ENCODE assay signal across 21 cellular contexts in genomic region chr19:51119675-51120074, GRCh38. TPM values are rescaled to one million over a fixed set of nuclear protein-coding genes. Genes with fewer than 3 reads are reported as not detected.
DNase-seq lines count a peak whose midpoint lies in the region; ATAC-seq and TF ChIP-seq lines count a peak whose summit lies in the region.
"Had no signal": no experiment of that assay in that cellular context is flagged by ENCODE, and none has a peak within 500 bp of the region (broad histone marks: within the 10 kb centered on the region; RNA-seq: fewer than 3 reads in every experiment).

No MANE protein-coding gene starts in this region.

- H2BK15ac ChIP-seq in mesendoderm (replicated peaks; ENCODE audit: low read depth) = no peak overlapping the region

- no peak overlapping the region for H2BK5ac ChIP-seq in mesendoderm (ENCODE audit: low read length)

- no peaks in the 10 kb centered on the region for H3F3A ChIP-seq in neural progenitor cell (ENCODE audit: low read depth)

- DNase-seq in natural killer cell = no peak
- no peak for DNase-seq in natural killer cell treated with Interleukin-12 subunit alpha and Interleukin-12 subunit beta and Interleukin-15 and Interleukin-18, amount 100 ng/mL, for 72 hours (ENCODE audit: low spot score)
- peak; percentile 69 for DNase-seq in chondrocyte (ENCODE audit: low spot score)
- DNase-seq in neural progenitor cell (ENCODE audit: low spot score) = no peak
- no peak for DNase-seq in upper lobe of left lung
- DNase-seq in mesendoderm = no peak
- no peak for DNase-seq in NCI-H524 treated with DMSO at 0.1 percent for 48 hours (lab: John Stamatoyannopoulos, UW)
- no peak for DNase-seq in stimulated activated CD4-positive, alpha-beta T cell treated with anti-CD3 and anti-CD28 coated beads, Interleukin-4, amount 100 ng/mL, for 1 hour
- DNase-seq: CD4-positive, alpha-beta memory T cell; DND-41; NCI-H1092 treated with DMSO at 0.1 percent for 48 hours; NCI-H1436 treated with DMSO at 0.1 percent for 48 hours; NCI-H1930; NCI-H2227 treated with DMSO at 0.1 percent for 48 hours; NCI-H510A; NCI-H748 treated with DMSO at 0.1 percent for 48 hours; NK-92 treated with Interleukin-12 subunit alpha and Interleukin-12 subunit beta, amount 100 ng/mL, for 24 hours had no signal

- no peaks in the 10 kb centered on the region for H3K79me1 ChIP-seq in mesendoderm (ENCODE audit: low read length)

- H4K5ac ChIP-seq in mesendoderm (ENCODE audit: low read length) = no peak overlapping the region

- H3K4me3 Mint-ChIP-seq in natural killer cell (no peak overlapping the region), chondrocyte (ENCODE audit: unreplicated experiment) (no peak overlapping the region), neural progenitor cell (no peak overlapping the region)
- no peak overlapping the region for H3K4me3 Mint-ChIP-seq in natural killer cell treated with Interleukin-12 subunit alpha and Interleukin-12 subunit beta and Interleukin-15 and Interleukin-18, amount 100 ng/mL, for 72 hours

- no peak for TF ChIP-seq CTCF in natural killer cell (IDR thresholded peaks at IDR 0.05)
- TF ChIP-seq CTCF in chondrocyte (IDR thresholded peaks at IDR 0.05) = no peak
- no peak for TF ChIP-seq CTCF in neural progenitor cell (IDR thresholded peaks at IDR 0.05)
- TF ChIP-seq CTCF in upper lobe of left lung (IDR thresholded peaks at IDR 0.05) = no peak

- H3K27ac Mint-ChIP-seq in natural killer cell (peak overlapping the region; percentile 35 to 60), chondrocyte (ENCODE audit: unreplicated experiment) (no peak overlapping the region), neural progenitor cell (no peak overlapping the region)
- H3K27ac Mint-ChIP-seq in natural killer cell treated with Interleukin-12 subunit alpha and Interleukin-12 subunit beta and Interleukin-15 and Interleukin-18, amount 100 ng/mL, for 72 hours = peak overlapping the region in 1 of 2 donors; percentile 31

- H4K8ac ChIP-seq in mesendoderm (ENCODE audit: low read depth, low read length) = no peak overlapping the region

- H2AK5ac ChIP-seq in mesendoderm (ENCODE audit: low read length) = no peak overlapping the region

- no peaks in the 10 kb centered on the region for H3K4me1 ChIP-seq in neural progenitor cell
- peaks cover 3 to 18% (median 10%) of the 10 kb centered on the region in 4 donors for H3K4me1 ChIP-seq in upper lobe of left lung
- H3K4me1 ChIP-seq in mesendoderm (ENCODE audit: control insufficient read depth, low read depth, low read length) = no peaks in the 10 kb centered on the region
- H3K4me1 ChIP-seq: HAP-1 had no signal

- intact Hi-C loops in natural killer cell (cut with micrococcal nuclease) = loop anchor here (5.0 kb wide), 1 partner anchor 48 kb away; no protein-coding TSS in a partner anchor

- no peak overlapping the region for H3K4me3 ChIP-seq in neural progenitor cell
- H3K4me3 ChIP-seq in upper lobe of left lung = no peak overlapping the region
- H3K4me3 ChIP-seq in mesendoderm (ENCODE audit: low read length) = no peak overlapping the region
- H3K4me3 ChIP-seq: GM12878, HAP-1 had no signal

- H3K36me3 Mint-ChIP-seq in natural killer cell (no peaks in the 10 kb centered on the region), chondrocyte (ENCODE audit: low read depth) (no peaks in the 10 kb centered on the region), neural progenitor cell (no peaks in the 10 kb centered on the region)
- no peaks in the 10 kb centered on the region for H3K36me3 Mint-ChIP-seq in natural killer cell treated with Interleukin-12 subunit alpha and Interleukin-12 subunit beta and Interleukin-15 and Interleukin-18, amount 100 ng/mL, for 72 hours

- H3K23ac ChIP-seq in mesendoderm (ENCODE audit: low read length) = no peak overlapping the region

- peaks cover 21% of the 10 kb centered on the region for H3K27me3 ChIP-seq in neural progenitor cell
- H3K27me3 ChIP-seq in upper lobe of left lung = no peaks in the 10 kb centered on the region
- no peaks in the 10 kb centered on the region for H3K27me3 ChIP-seq in mesendoderm (ENCODE audit: insufficient read depth, low read length, poor library complexity)

- ATAC-seq in natural killer cell (no peak), upper lobe of left lung (ENCODE audit: low FRiP score in 2 of 2) (no peak)
- ATAC-seq in natural killer cell treated with Interleukin-12 subunit alpha and Interleukin-12 subunit beta and Interleukin-15 and Interleukin-18, amount 100 ng/mL, for 72 hours = no peak
- ATAC-seq: GM12878 had no signal

- H3K27ac ChIP-seq in neural progenitor cell = no peak overlapping the region
- peak overlapping the region in 3 of 4 donors; percentile 10 to 81 (median 61) for H3K27ac ChIP-seq in upper lobe of left lung
- H3K27ac ChIP-seq in mesendoderm (ENCODE audit: low read depth, low read length) = no peak overlapping the region
- H3K27ac ChIP-seq: KMS-11 had no signal

- H3K4me1 Mint-ChIP-seq in natural killer cell (peaks cover 72% of the 10 kb centered on the region in 2 donors), chondrocyte (ENCODE audit: low read depth) (no peaks in the 10 kb centered on the region), neural progenitor cell (no peaks in the 10 kb centered on the region)
- H3K4me1 Mint-ChIP-seq in natural killer cell treated with Interleukin-12 subunit alpha and Interleukin-12 subunit beta and Interleukin-15 and Interleukin-18, amount 100 ng/mL, for 72 hours (ENCODE audit: low read depth in 2 of 2) = peaks cover 56 to 65% of the 10 kb centered on the region in 2 donors

- TF ChIP-seq EP300 in upper lobe of left lung (IDR thresholded peaks at IDR 0.05) = no peak

- no peaks in the 10 kb centered on the region for H3K27me3 Mint-ChIP-seq in natural killer cell (ENCODE audit: low read depth in 2 of 2)
- H3K27me3 Mint-ChIP-seq in natural killer cell treated with Interleukin-12 subunit alpha and Interleukin-12 subunit beta and Interleukin-15 and Interleukin-18, amount 100 ng/mL, for 72 hours = no peaks in the 10 kb centered on the region
- H3K27me3 Mint-ChIP-seq in chondrocyte (ENCODE audit: low read depth) = peaks cover 19% of the 10 kb centered on the region
- H3K27me3 Mint-ChIP-seq in neural progenitor cell (ENCODE audit: insufficient read depth, low read depth) = peaks cover 16% of the 10 kb centered on the region
- H3K27me3 Mint-ChIP-seq: CD4-positive, alpha-beta memory T cell had no signal

- no peaks in the 10 kb centered on the region for H4K20me1 ChIP-seq in neural progenitor cell (ENCODE audit: low read depth)

- peak overlapping the region; percentile 63 for H2AFZ ChIP-seq in neural progenitor cell (replicated peaks)

- no peaks in the 10 kb centered on the region for H3K36me3 ChIP-seq in neural progenitor cell
- no peaks in the 10 kb centered on the region for H3K36me3 ChIP-seq in upper lobe of left lung
- no peaks in the 10 kb centered on the region for H3K36me3 ChIP-seq in mesendoderm (ENCODE audit: control insufficient read depth, insufficient read depth, low read length)
- H3K36me3 ChIP-seq: HAP-1 had no signal

- peak in 1 of 4 donors; percentile 59 for TF ChIP-seq POLR2A in upper lobe of left lung (IDR thresholded peaks at IDR 0.05)

- H3K4me2 ChIP-seq in neural progenitor cell = no peak overlapping the region
- no peak overlapping the region for H3K4me2 ChIP-seq in mesendoderm (ENCODE audit: low read length)
- H3K4me2 ChIP-seq: KMS-11 had no signal

- H3K56ac ChIP-seq in mesendoderm (ENCODE audit: low read length) = no peak overlapping the region

- no peak overlapping the region for H2BK120ac ChIP-seq in mesendoderm (ENCODE audit: low read depth, low read length)

- 76 to 83% methylated on average over 5 to 7 of the region's 7 CpGs for WGBS in upper lobe of left lung, 2 donors
- no CpG with 5 or more reads among the region's 7 CpGs for WGBS in mesendoderm (ENCODE audit: extremely low coverage, insufficient coverage, low lambda C conversion rate)

- H3K9ac ChIP-seq in neural progenitor cell (no peak overlapping the region), mesendoderm (ENCODE audit: low read length) (no peak overlapping the region)
- H3K9ac ChIP-seq: KMS-11 had no signal

- no peak overlapping the region for H3K18ac ChIP-seq in mesendoderm (ENCODE audit: low read length)

- no peak overlapping the region for H3K4ac ChIP-seq in mesendoderm (ENCODE audit: low read depth, low read length)

- H3K9me3 ChIP-seq in neural progenitor cell (ENCODE audit: low read depth) = no peaks in the 10 kb centered on the region
- H3K9me3 ChIP-seq in upper lobe of left lung = no peaks in the 10 kb centered on the region
- H3K9me3 ChIP-seq: HAP-1 had no signal

- H3K79me2 ChIP-seq in neural progenitor cell (ENCODE audit: low read depth) (no peaks in the 10 kb centered on the region), mesendoderm (ENCODE audit: control insufficient read depth, insufficient read depth, low read length) (no peaks in the 10 kb centered on the region)

- H3K9me3 Mint-ChIP-seq in natural killer cell = no peaks in the 10 kb centered on the region
- H3K9me3 Mint-ChIP-seq in natural killer cell treated with Interleukin-12 subunit alpha and Interleukin-12 subunit beta and Interleukin-15 and Interleukin-18, amount 100 ng/mL, for 72 hours = no peaks in the 10 kb centered on the region
- no peaks in the 10 kb centered on the region for H3K9me3 Mint-ChIP-seq in chondrocyte (ENCODE audit: low read depth)
- H3K9me3 Mint-ChIP-seq in neural progenitor cell = no peaks in the 10 kb centered on the region

RNA-seq across cellular contexts. Expression of gene SIGLEC9, which starts 5.0 kb away (rescaled TPM):
- 10 to 100 TPM; 13.0 to 15.3 (median 13.8) TPM for total RNA-seq in natural killer cell
- total RNA-seq in natural killer cell treated with Interleukin-12 subunit alpha and Interleukin-12 subunit beta and Interleukin-15 and Interleukin-18, amount 100 ng/mL, for 72 hours = 1 to 10 TPM in 1 of 2 donors, under 1 TPM in 1; 0.69 to 1.1 TPM
- total RNA-seq in chondrocyte = not detected in 3 replicates
- not detected in 2 replicates for total RNA-seq in neural progenitor cell (ENCODE audit: low replicate concordance)
- total RNA-seq in upper lobe of left lung = 10 to 100 TPM in 5 of 6 donors, 1 to 10 TPM in 1; 6.8 to 47.1 (median 24.6) TPM
- polyA plus RNA-seq in mesendoderm (2013, experiment 1 of 2) = not detected
- polyA plus RNA-seq in mesendoderm (2013, experiment 2 of 2) = not detected
- total RNA-seq: GM12878 had no signal

RNA-seq across cellular contexts. Expression of gene CTU1, which starts 11.5 kb away (rescaled TPM):
- total RNA-seq in natural killer cell = 1 to 10 TPM; 2.5 to 6.5 (median 3.8) TPM
- 10 to 100 TPM in 1 of 2 donors, 1 to 10 TPM in 1; 8.1 to 15.4 TPM for total RNA-seq in natural killer cell treated with Interleukin-12 subunit alpha and Interleukin-12 subunit beta and Interleukin-15 and Interleukin-18, amount 100 ng/mL, for 72 hours
- total RNA-seq in chondrocyte = 5.2 to 6.1 TPM (median 5.2 TPM) in 3 replicates
- 0.24 and 5.6 TPM in 2 replicates for total RNA-seq in neural progenitor cell (ENCODE audit: low replicate concordance)
- 10 to 100 TPM in 5 of 6 donors, 1 to 10 TPM in 1; 9.5 to 23.0 (median 15.1) TPM for total RNA-seq in upper lobe of left lung
- polyA plus RNA-seq in mesendoderm (2013, experiment 1 of 2) = 3.1 TPM
- polyA plus RNA-seq in mesendoderm (2013, experiment 2 of 2) = 3.3 TPM

RNA-seq across cellular contexts. Expression of gene SIGLEC7, which starts 22.4 kb away (rescaled TPM):
- total RNA-seq in natural killer cell (10 to 100 TPM; 48.6 to 56.0 (median 49.5) TPM), chondrocyte (not detected in 3 replicates), neural progenitor cell (ENCODE audit: low replicate concordance) (not detected in 2 replicates), upper lobe of left lung (10 to 100 TPM in 1 of 6 donors, 1 to 10 TPM in 5; 3.4 to 10.9 (median 8.1) TPM)
- 1 to 10 TPM; 7.9 to 8.7 TPM for total RNA-seq in natural killer cell treated with Interleukin-12 subunit alpha and Interleukin-12 subunit beta and Interleukin-15 and Interleukin-18, amount 100 ng/mL, for 72 hours
- not detected for polyA plus RNA-seq in mesendoderm (2013, experiment 1 of 2)
- polyA plus RNA-seq in mesendoderm (2013, experiment 2 of 2) = not detected
- total RNA-seq: GM12878, HT1080 had no signal

RNA-seq across cellular contexts. Expression of gene KLK14, which starts 37.0 kb away (rescaled TPM):
- total RNA-seq in natural killer cell (1 to 10 TPM in 2 of 3 donors, under 1 TPM in 1; 0.64 to 1.3 (median 1.1) TPM), chondrocyte (not detected in 3 replicates), neural progenitor cell (ENCODE audit: low replicate concordance) (not detected in 2 replicates), upper lobe of left lung (1 to 10 TPM in 3 of 6 donors, not detected in 3; 1.2 to 2.1 (median 2.0) TPM)
- 1 to 10 TPM in 1 of 2 donors, under 1 TPM in 1; 0.50 to 2.2 TPM for total RNA-seq in natural killer cell treated with Interleukin-12 subunit alpha and Interleukin-12 subunit beta and Interleukin-15 and Interleukin-18, amount 100 ng/mL, for 72 hours
- polyA plus RNA-seq in mesendoderm (2013, experiment 1 of 2) = 0.21 TPM
- polyA plus RNA-seq in mesendoderm (2013, experiment 2 of 2) = 0.15 TPM
- total RNA-seq: GM12878, HT1080 had no signal
- polyA plus RNA-seq: CD4-positive, alpha-beta memory T cell; GM12878 had no signal

RNA-seq across cellular contexts. Expression of gene KLK13, which starts 54.8 kb away (rescaled TPM):
- total RNA-seq in natural killer cell = not detected
- total RNA-seq in natural killer cell treated with Interleukin-12 subunit alpha and Interleukin-12 subunit beta and Interleukin-15 and Interleukin-18, amount 100 ng/mL, for 72 hours = not detected
- not detected in 3 replicates for total RNA-seq in chondrocyte
- total RNA-seq in neural progenitor cell (ENCODE audit: low replicate concordance) = not detected in 2 replicates
- 10 to 100 TPM in 1 of 6 donors, 1 to 10 TPM in 1, under 1 TPM in 2, not detected in 2; 0.54 to 24.1 (median 1.9) TPM for total RNA-seq in upper lobe of left lung
- 2.6 TPM for polyA plus RNA-seq in mesendoderm (2013, experiment 1 of 2)
- 2.6 TPM for polyA plus RNA-seq in mesendoderm (2013, experiment 2 of 2)
- total RNA-seq: CD4-positive, alpha-beta memory T cell; GM12878; HT1080 had no signal
- polyA plus RNA-seq: CD4-positive, alpha-beta memory T cell; GM12878 had no signal

Comparison
In these comparisons a context has a peak if more than half of its experiments do, and no peak if none do; other contexts are left out.
1. RNA of gene SIGLEC7, which starts 22.4 kb away (total RNA-seq): 48.6 to 56.0 TPM in natural killer cell; 7.9 to 8.7 TPM in natural killer cell treated with Interleukin-12 subunit alpha and Interleukin-12 subunit beta and Interleukin-15 and Interleukin-18, amount 100 ng/mL, for 72 hours, 3.4 to 10.9 TPM in upper lobe of left lung, not detected in chondrocyte and not detected in neural progenitor cell; every median in the first group is over 4 times any median in the second.
2. H3K27ac Mint-ChIP-seq: peak in natural killer cell (2 of 2); none in chondrocyte (single experiment) and neural progenitor cell (single experiment).
3. H3K27ac ChIP-seq: peak in upper lobe of left lung (3 of 4); none in neural progenitor cell (single experiment) and mesendoderm (single experiment).